Comparison of ENCODE assay signal across 1 cellular context in the genomic region with DNA sequence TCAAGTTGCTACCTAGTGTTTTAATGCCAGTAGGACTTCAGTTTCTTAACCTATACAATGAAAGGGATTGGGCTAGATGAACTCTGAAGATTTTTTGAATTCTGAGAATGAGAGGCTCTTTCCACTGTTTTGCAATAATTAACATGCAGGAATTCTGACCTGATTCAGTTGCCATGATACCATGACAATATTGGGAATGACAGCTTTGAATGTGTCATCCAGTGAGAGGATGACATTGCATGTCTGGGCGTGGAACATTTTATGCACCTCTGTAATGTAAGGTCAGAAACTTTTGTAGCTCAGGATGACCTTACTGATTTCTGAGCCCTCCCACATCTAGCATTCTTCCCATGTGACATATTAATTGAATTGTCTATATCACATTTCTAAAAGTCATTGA.
TF ChIP-seq lines count a peak whose summit lies in the region.

No MANE protein-coding gene starts in this region.

TF ChIP-seq in GM23338, 12 proteins besides CTCF, POLR2A, EP300 and RAD21:
- TF ChIP-seq, protein P1, sequence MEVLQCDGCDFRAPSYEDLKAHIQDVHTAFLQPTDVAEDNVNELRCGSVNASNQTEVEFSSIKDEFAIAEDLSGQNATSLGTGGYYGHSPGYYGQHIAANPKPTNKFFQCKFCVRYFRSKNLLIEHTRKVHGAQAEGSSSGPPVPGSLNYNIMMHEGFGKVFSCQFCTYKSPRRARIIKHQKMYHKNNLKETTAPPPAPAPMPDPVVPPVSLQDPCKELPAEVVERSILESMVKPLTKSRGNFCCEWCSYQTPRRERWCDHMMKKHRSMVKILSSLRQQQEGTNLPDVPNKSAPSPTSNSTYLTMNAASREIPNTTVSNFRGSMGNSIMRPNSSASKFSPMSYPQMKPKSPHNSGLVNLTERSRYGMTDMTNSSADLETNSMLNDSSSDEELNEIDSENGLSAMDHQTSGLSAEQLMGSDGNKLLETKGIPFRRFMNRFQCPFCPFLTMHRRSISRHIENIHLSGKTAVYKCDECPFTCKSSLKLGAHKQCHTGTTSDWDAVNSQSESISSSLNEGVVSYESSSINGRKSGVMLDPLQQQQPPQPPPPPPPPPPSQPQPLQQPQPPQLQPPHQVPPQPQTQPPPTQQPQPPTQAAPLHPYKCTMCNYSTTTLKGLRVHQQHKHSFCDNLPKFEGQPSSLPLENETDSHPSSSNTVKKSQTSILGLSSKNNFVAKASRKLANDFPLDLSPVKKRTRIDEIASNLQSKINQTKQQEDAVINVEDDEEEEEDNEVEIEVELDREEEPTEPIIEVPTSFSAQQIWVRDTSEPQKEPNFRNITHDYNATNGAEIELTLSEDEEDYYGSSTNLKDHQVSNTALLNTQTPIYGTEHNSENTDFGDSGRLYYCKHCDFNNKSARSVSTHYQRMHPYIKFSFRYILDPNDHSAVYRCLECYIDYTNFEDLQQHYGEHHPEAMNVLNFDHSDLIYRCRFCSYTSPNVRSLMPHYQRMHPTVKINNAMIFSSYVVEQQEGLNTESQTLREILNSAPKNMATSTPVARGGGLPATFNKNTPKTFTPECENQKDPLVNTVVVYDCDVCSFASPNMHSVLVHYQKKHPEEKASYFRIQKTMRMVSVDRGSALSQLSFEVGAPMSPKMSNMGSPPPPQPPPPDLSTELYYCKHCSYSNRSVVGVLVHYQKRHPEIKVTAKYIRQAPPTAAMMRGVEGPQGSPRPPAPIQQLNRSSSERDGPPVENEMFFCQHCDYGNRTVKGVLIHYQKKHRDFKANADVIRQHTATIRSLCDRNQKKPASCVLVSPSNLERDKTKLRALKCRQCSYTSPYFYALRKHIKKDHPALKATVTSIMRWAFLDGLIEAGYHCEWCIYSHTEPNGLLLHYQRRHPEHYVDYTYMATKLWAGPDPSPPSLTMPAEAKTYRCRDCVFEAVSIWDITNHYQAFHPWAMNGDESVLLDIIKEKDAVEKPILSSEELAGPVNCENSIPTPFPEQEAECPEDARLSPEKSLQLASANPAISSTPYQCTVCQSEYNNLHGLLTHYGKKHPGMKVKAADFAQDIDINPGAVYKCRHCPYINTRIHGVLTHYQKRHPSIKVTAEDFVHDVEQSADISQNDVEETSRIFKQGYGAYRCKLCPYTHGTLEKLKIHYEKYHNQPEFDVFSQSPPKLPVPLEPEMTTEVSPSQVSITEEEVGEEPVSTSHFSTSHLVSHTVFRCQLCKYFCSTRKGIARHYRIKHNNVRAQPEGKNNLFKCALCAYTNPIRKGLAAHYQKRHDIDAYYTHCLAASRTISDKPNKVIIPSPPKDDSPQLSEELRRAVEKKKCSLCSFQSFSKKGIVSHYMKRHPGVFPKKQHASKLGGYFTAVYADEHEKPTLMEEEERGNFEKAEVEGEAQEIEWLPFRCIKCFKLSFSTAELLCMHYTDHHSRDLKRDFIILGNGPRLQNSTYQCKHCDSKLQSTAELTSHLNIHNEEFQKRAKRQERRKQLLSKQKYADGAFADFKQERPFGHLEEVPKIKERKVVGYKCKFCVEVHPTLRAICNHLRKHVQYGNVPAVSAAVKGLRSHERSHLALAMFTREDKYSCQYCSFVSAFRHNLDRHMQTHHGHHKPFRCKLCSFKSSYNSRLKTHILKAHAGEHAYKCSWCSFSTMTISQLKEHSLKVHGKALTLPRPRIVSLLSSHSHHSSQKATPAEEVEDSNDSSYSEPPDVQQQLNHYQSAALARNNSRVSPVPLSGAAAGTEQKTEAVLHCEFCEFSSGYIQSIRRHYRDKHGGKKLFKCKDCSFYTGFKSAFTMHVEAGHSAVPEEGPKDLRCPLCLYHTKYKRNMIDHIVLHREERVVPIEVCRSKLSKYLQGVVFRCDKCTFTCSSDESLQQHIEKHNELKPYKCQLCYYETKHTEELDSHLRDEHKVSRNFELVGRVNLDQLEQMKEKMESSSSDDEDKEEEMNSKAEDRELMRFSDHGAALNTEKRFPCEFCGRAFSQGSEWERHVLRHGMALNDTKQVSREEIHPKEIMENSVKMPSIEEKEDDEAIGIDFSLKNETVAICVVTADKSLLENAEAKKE (CRISPR knock-in tag; IDR thresholded peaks at IDR 0.05), result no peak
- TF ChIP-seq JUNB (IDR thresholded peaks at IDR 0.05; ENCODE audit: unreplicated experiment) (no peak), CREB1 (CRISPR knock-in tag; IDR thresholded peaks at IDR 0.05; ENCODE audit: low read depth) (no peak), ZNF114 (CRISPR knock-in tag; IDR thresholded peaks at IDR 0.05) (no peak), EZH2 (IDR thresholded peaks at IDR 0.05; ENCODE audit: low read depth, unreplicated experiment) (no peak), STAT1 (IDR thresholded peaks at IDR 0.05; ENCODE audit: unreplicated experiment) (no peak), POLR2AphosphoS5 (IDR thresholded peaks at IDR 0.05; ENCODE audit: low read depth) (no peak), NANOG (IDR thresholded peaks at IDR 0.05; ENCODE audit: borderline replicate concordance) (no peak), ZNF331 (CRISPR knock-in tag; IDR thresholded peaks at IDR 0.05; ENCODE audit: low read depth) (no peak), EZH2phosphoT487 (IDR thresholded peaks at IDR 0.05; ENCODE audit: unreplicated experiment) (no peak)
- TF ChIP-seq, protein P2, sequence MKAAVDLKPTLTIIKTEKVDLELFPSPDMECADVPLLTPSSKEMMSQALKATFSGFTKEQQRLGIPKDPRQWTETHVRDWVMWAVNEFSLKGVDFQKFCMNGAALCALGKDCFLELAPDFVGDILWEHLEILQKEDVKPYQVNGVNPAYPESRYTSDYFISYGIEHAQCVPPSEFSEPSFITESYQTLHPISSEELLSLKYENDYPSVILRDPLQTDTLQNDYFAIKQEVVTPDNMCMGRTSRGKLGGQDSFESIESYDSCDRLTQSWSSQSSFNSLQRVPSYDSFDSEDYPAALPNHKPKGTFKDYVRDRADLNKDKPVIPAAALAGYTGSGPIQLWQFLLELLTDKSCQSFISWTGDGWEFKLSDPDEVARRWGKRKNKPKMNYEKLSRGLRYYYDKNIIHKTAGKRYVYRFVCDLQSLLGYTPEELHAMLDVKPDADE (IDR thresholded peaks at IDR 0.05), result no peak
- TF ChIP-seq, protein P3, sequence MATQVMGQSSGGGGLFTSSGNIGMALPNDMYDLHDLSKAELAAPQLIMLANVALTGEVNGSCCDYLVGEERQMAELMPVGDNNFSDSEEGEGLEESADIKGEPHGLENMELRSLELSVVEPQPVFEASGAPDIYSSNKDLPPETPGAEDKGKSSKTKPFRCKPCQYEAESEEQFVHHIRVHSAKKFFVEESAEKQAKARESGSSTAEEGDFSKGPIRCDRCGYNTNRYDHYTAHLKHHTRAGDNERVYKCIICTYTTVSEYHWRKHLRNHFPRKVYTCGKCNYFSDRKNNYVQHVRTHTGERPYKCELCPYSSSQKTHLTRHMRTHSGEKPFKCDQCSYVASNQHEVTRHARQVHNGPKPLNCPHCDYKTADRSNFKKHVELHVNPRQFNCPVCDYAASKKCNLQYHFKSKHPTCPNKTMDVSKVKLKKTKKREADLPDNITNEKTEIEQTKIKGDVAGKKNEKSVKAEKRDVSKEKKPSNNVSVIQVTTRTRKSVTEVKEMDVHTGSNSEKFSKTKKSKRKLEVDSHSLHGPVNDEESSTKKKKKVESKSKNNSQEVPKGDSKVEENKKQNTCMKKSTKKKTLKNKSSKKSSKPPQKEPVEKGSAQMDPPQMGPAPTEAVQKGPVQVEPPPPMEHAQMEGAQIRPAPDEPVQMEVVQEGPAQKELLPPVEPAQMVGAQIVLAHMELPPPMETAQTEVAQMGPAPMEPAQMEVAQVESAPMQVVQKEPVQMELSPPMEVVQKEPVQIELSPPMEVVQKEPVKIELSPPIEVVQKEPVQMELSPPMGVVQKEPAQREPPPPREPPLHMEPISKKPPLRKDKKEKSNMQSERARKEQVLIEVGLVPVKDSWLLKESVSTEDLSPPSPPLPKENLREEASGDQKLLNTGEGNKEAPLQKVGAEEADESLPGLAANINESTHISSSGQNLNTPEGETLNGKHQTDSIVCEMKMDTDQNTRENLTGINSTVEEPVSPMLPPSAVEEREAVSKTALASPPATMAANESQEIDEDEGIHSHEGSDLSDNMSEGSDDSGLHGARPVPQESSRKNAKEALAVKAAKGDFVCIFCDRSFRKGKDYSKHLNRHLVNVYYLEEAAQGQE (IDR thresholded peaks at IDR 0.05; ENCODE audit: unreplicated experiment), result no peak
